Comparison of ENCODE assay signal across 8 cellular contexts in genomic region chr11:122727101-122727929, GRCh38.
DNase-seq lines count a peak whose midpoint lies in the region; ATAC-seq and TF ChIP-seq lines count a peak whose summit lies in the region.

No MANE protein-coding gene starts in this region.

- H3K27ac ChIP-seq in heart left ventricle (peak overlapping the region in 11 of 12 donors; percentile 0 to 72 (median 33)), right atrium auricular region (peak overlapping the region in 1 of 2 donors; percentile 35), neutrophil (peak overlapping the region; percentile 25), gastrocnemius medialis (no peak overlapping the region)

- peak overlapping the region; percentile 66 for H3K4me3 Mint-ChIP-seq in activated naive CD4-positive, alpha-beta T cell treated with anti-CD3 and anti-CD28 coated beads for 36 hours

- in situ Hi-C loops in gastrocnemius medialis (cut with MboI; ENCODE audit: low sequenced_read_pairs in 4 of 4) = no loop called here

- CTCF ChIA-PET in activated naive CD4-positive, alpha-beta T cell treated with anti-CD3 and anti-CD28 coated beads for 36 hours (lab: Charles Lee) = interaction anchor here (0.6 to 3.1 kb wide), 8 partner anchors 16 to 94 kb away, joined by 3 to 9 read pairs (median 4); partner anchors contain the start of gene UBASH3B

- no peak for TF ChIP-seq POLR2A in heart left ventricle (IDR thresholded peaks at IDR 0.05)
- no peak for TF ChIP-seq POLR2A in gastrocnemius medialis (IDR thresholded peaks at IDR 0.05)

- TF ChIP-seq CTCF in heart left ventricle (IDR thresholded peaks at IDR 0.05) (no peak), right atrium auricular region (IDR thresholded peaks at IDR 0.05) (no peak), neutrophil (IDR thresholded peaks at IDR 0.05) (no peak), gastrocnemius medialis (IDR thresholded peaks at IDR 0.05 in 4 of 5, conservative IDR thresholded peaks at IDR 0.05 in 1 of 5) (no peak)

- WGBS in heart left ventricle, 4 donors = 52 to 70% (median 58%) methylated on average over 18 to 21 of the region's 21 CpGs

- H3K27me3 ChIP-seq in heart left ventricle (no peaks in the 10 kb centered on the region), right atrium auricular region (no peaks in the 10 kb centered on the region), neutrophil (no peaks in the 10 kb centered on the region), gastrocnemius medialis (no peaks in the 10 kb centered on the region)

- H3K4me1 Mint-ChIP-seq in activated naive CD4-positive, alpha-beta T cell treated with anti-CD3 and anti-CD28 coated beads for 36 hours (ENCODE audit: low read depth) = peaks cover 62% of the 10 kb centered on the region

- peaks cover 3% of the 10 kb centered on the region for H3K36me3 Mint-ChIP-seq in activated naive CD4-positive, alpha-beta T cell treated with anti-CD3 and anti-CD28 coated beads for 36 hours (ENCODE audit: low read depth)

- no peaks in the 10 kb centered on the region for H3K9me3 Mint-ChIP-seq in activated naive CD4-positive, alpha-beta T cell treated with anti-CD3 and anti-CD28 coated beads for 36 hours

- H3K27ac Mint-ChIP-seq in activated naive CD4-positive, alpha-beta T cell treated with anti-CD3 and anti-CD28 coated beads for 36 hours = peak overlapping the region; percentile 63

- intact Hi-C loops in heart left ventricle (cut with DNase I) (loop anchor here in 1 of 10 donors (10.0 kb wide), 1 partner anchor 73 kb away; the partner anchor contains the start of gene UBASH3B), gastrocnemius medialis (cut with DNase I; ENCODE audit: low total_unique reads) (no loop called here)
- intact Hi-C loops in activated naive CD4-positive, alpha-beta T cell treated with anti-CD3 and anti-CD28 coated beads for 36 hours (cut with micrococcal nuclease) = loop anchor here (1.0 kb wide), 2 partner anchors 17 to 30 kb away; no protein-coding TSS in a partner anchor

- H3K4me1 ChIP-seq in heart left ventricle (peaks cover 0 to 49% (median 5%) of the 10 kb centered on the region in 12 donors), right atrium auricular region (peaks cover 0 to 11% of the 10 kb centered on the region in 2 donors), neutrophil (ENCODE audit: control insufficient read depth in 1 of 2, insufficient read depth in 1 of 2, low read depth in 1 of 2, low read length in 1 of 2) (peaks cover 8 to 14% of the 10 kb centered on the region in 2 experiments), gastrocnemius medialis (no peaks in the 10 kb centered on the region)

- H3K36me3 ChIP-seq in heart left ventricle (no peaks in the 10 kb centered on the region), right atrium auricular region (no peaks in the 10 kb centered on the region), neutrophil (no peaks in the 10 kb centered on the region), gastrocnemius medialis (no peaks in the 10 kb centered on the region)

- DNase-seq in heart left ventricle (no peak), right atrium auricular region (ENCODE audit: low spot score) (no peak), DMS153 (lab: John Stamatoyannopoulos, UW) (no peak), gastrocnemius medialis (no peak), HuH-7.5 (ENCODE audit: low spot score) (no peak)
- DNase-seq in activated naive CD4-positive, alpha-beta T cell treated with anti-CD3 and anti-CD28 coated beads for 36 hours = peak; percentile 57

- H3K4me3 ChIP-seq in heart left ventricle (peak overlapping the region in 4 of 12 donors; percentile 0 to 29 (median 14)), right atrium auricular region (no peak overlapping the region), neutrophil (ENCODE audit: low read depth in 1 of 2, low read length in 1 of 2) (no peak overlapping the region), gastrocnemius medialis (no peak overlapping the region)

- H3K9me3 ChIP-seq in heart left ventricle (no peaks in the 10 kb centered on the region), right atrium auricular region (no peaks in the 10 kb centered on the region), neutrophil (no peaks in the 10 kb centered on the region), gastrocnemius medialis (no peaks in the 10 kb centered on the region)

- no peaks in the 10 kb centered on the region for H3K27me3 Mint-ChIP-seq in activated naive CD4-positive, alpha-beta T cell treated with anti-CD3 and anti-CD28 coated beads for 36 hours (ENCODE audit: low read depth)

- ATAC-seq in heart left ventricle (peak in 2 of 4 donors; percentile 12 to 55), HG03354 (IDR thresholded peaks at IDR 0.05; ENCODE audit: poor library complexity, severe bottlenecking, unreplicated experiment) (peak; percentile 87), gastrocnemius medialis (no peak)

Comparison
In these comparisons a context has a peak if more than half of its experiments do, and no peak if none do; other contexts are left out.
1. H3K27ac ChIP-seq: peak in heart left ventricle (11 of 12) and neutrophil (single experiment); none in gastrocnemius medialis (0 of 4).